In genomic region chr1:155729031-155729898, GRCh38 we compare ENCODE assay signal across 9 cellular contexts. TPM values are rescaled to one million over a fixed set of nuclear protein-coding genes. Genes with fewer than 3 reads are reported as not detected.
DNase-seq lines count a peak whose midpoint lies in the region; ATAC-seq and TF ChIP-seq lines count a peak whose summit lies in the region.
"Had no signal": no experiment of that assay in that cellular context is flagged by ENCODE, and none has a peak within 500 bp of the region (broad histone marks: within the 10 kb centered on the region; RNA-seq: fewer than 3 reads in every experiment).

No MANE protein-coding gene starts in this region.

- peaks cover 26% of the 10 kb centered on the region; the same call in 1 of the 2 replicates for H3F3A ChIP-seq in PC-9 (ENCODE audit: insufficient read depth, low read depth)

- H3K36me3 ChIP-seq in PC-9 (ENCODE audit: low read depth) (peaks cover 28% of the 10 kb centered on the region), skeletal muscle satellite cell (ENCODE audit: insufficient read depth, low read length) (peaks cover 37% of the 10 kb centered on the region)

- H3K27ac Mint-ChIP-seq in HFFc6 = peak overlapping the region; percentile 51

- H3K4me1 Mint-ChIP-seq in HFFc6 (ENCODE audit: low read depth) = no peaks in the 10 kb centered on the region

- H3K27me3 ChIP-seq in PC-9 (ENCODE audit: insufficient read depth, low read depth) = no peaks in the 10 kb centered on the region
- no peaks in the 10 kb centered on the region for H3K27me3 ChIP-seq in skeletal muscle satellite cell (ENCODE audit: control insufficient read depth, insufficient read depth, low read length)

- no peak overlapping the region for H2AFZ ChIP-seq in PC-9

- intact Hi-C loops in PC-9 (cut with micrococcal nuclease; ENCODE audit: unreplicated experiment) = no loop called here

- no peak overlapping the region for H3K4me3 Mint-ChIP-seq in HFFc6

- peaks cover 2% of the 10 kb centered on the region; the same call in 1 of the 2 replicates for H3K36me3 Mint-ChIP-seq in HFFc6 (ENCODE audit: low read depth)
- H3K36me3 Mint-ChIP-seq: activated naive CD4-positive, alpha-beta T cell treated with anti-CD3 and anti-CD28 coated beads, Interleukin-2, amount 50 U/mL, for 72 hours had no signal

- no peak for ATAC-seq in HG02759 (IDR thresholded peaks at IDR 0.05; ENCODE audit: unreplicated experiment)
- no peak for ATAC-seq in GM18520 (IDR thresholded peaks at IDR 0.05; ENCODE audit: unreplicated experiment)

- H3K9ac ChIP-seq in skeletal muscle satellite cell (ENCODE audit: low read depth, low read length) = peak overlapping the region; percentile 35

- H3K4me3 ChIP-seq in PC-9 (no peak overlapping the region), skeletal muscle satellite cell (ENCODE audit: low read length) (no peak overlapping the region)

- H3K4me1 ChIP-seq in PC-9 (replicated peaks; ENCODE audit: insufficient read depth) (no peaks in the 10 kb centered on the region), skeletal muscle satellite cell (ENCODE audit: control insufficient read depth, insufficient read depth, low read length) (no peaks in the 10 kb centered on the region)

- no peak overlapping the region for H3K4me2 ChIP-seq in PC-9
- H3K4me2 ChIP-seq in skeletal muscle satellite cell (ENCODE audit: low read length) = no peak overlapping the region

- H3K27me3 Mint-ChIP-seq in HFFc6 (ENCODE audit: insufficient read depth) = peaks cover 1% of the 10 kb centered on the region; the same call in 1 of the 2 replicates

- BruUV-seq in PC-9 (replicated peaks; lab: Mats Ljungman, UMichigan) = no TSS peak

- no peak overlapping the region for H3K27ac ChIP-seq in PC-9

- CTCF ChIA-PET in PC-9 (lab: Charles Lee) = no interaction called here

- no peaks in the 10 kb centered on the region for H3K79me2 ChIP-seq in PC-9 (ENCODE audit: low read depth)

- peak; percentile 79 for DNase-seq in DMS 273 (lab: John Stamatoyannopoulos, UW; ENCODE audit: unreplicated experiment)
- DNase-seq in HFFc6 = peak; percentile 73
- DNase-seq in PC-9 = peak in 1 of 2 experiments; percentile 34
- DNase-seq in astrocyte of the hippocampus (ENCODE audit: low read depth, low spot score) = peak; percentile 79
- DNase-seq in iPS DF 4.7 (ENCODE audit: extremely low read depth, low spot score) = peak; percentile 51

- H4K20me1 ChIP-seq in PC-9 (ENCODE audit: insufficient read depth) = no peaks in the 10 kb centered on the region

- no peaks in the 10 kb centered on the region for H3K9me2 ChIP-seq in PC-9 (ENCODE audit: insufficient read depth)

- H3K9me3 ChIP-seq in PC-9 (ENCODE audit: insufficient read depth, low read depth) (no peaks in the 10 kb centered on the region), skeletal muscle satellite cell (replicated peaks; ENCODE audit: low read length) (no peaks in the 10 kb centered on the region)

- TF ChIP-seq CTCF in HFFc6 (IDR thresholded peaks at IDR 0.05) = peak; percentile 85
- TF ChIP-seq CTCF in PC-9 (conservative IDR thresholded peaks at IDR 0.05) = peak; percentile 71

- POLR2A ChIA-PET in PC-9 (lab: Charles Lee; ENCODE audit: unreplicated experiment) = interaction anchor here (0.6 kb wide), 1 partner anchor 60 kb away, joined by 4 read pairs; no protein-coding TSS in a partner anchor

- H3K9me3 Mint-ChIP-seq in HFFc6 = no peaks in the 10 kb centered on the region
- H3K9me3 Mint-ChIP-seq: activated naive CD4-positive, alpha-beta T cell treated with anti-CD3 and anti-CD28 coated beads, Interleukin-2, amount 50 U/mL, for 72 hours had no signal

RNA-seq across cellular contexts. Expression of gene DAP3, which starts 40.4 kb away (rescaled TPM):
- total RNA-seq in HFFc6 (2021; fragmentation: NEBNext Ultra II Directional; extraction: Animal tissue kit (Norgen Biotek cat#: 25700)) = 100 to 1,000 TPM; 100 to 110 (median 104) TPM
- 111 and 112 TPM in 2 replicates for total RNA-seq in PC-9 (2021)
- total RNA-seq in skeletal muscle satellite cell (2012; rRNA removed) = 96.8 and 101 TPM in 2 replicates

RNA-seq across cellular contexts. Expression of gene YY1AP1, which starts 40.7 kb away (rescaled TPM):
- 10 to 100 TPM; 39.6 to 50.7 (median 42.0) TPM for total RNA-seq in HFFc6 (2021; fragmentation: NEBNext Ultra II Directional; extraction: Animal tissue kit (Norgen Biotek cat#: 25700))
- 38.3 and 40.6 TPM in 2 replicates for total RNA-seq in PC-9 (2021)
- total RNA-seq in skeletal muscle satellite cell (2012; rRNA removed) = 34.2 and 40.2 TPM in 2 replicates
